In genomic region chr2:45771251-45771650, GRCh38 we compare ENCODE assay signal across 9 cellular contexts.
DNase-seq lines count a peak whose midpoint lies in the region; ATAC-seq and TF ChIP-seq lines count a peak whose summit lies in the region.
"Had no signal": no experiment of that assay in that cellular context is flagged by ENCODE, and none has a peak within 500 bp of the region (broad histone marks: within the 10 kb centered on the region; RNA-seq: fewer than 3 reads in every experiment).

No MANE protein-coding gene starts in this region.

- no peak for DNase-seq in HFFc6
- peak; percentile 62 for DNase-seq in SK-N-SH
- peak; percentile 74 for DNase-seq in left cardiac atrium
- DNase-seq in skeletal muscle cell (ENCODE audit: low read depth) = no peak
- DNase-seq in activated naive CD4-positive, alpha-beta T cell treated with anti-CD3 and anti-CD28 coated beads, Interleukin-2, amount 10 ng/mL, durations not matched to agents 7 days and 5 days = no peak
- no peak for DNase-seq in NCI-H526 treated with DMSO at 0.1 percent for 48 hours (lab: John Stamatoyannopoulos, UW)
- DNase-seq in GM10266 (ENCODE audit: extremely low spot score) = no peak

- TF ChIP-seq EP300 in SK-N-SH (IDR thresholded peaks at IDR 0.05; ENCODE audit: borderline replicate concordance in 1 of 2, low read depth in 1 of 2, low read length in 1 of 2) = no peak

- H3K27ac ChIP-seq in SK-N-SH (ENCODE audit: low read depth in 2 of 2, low read length in 1 of 2) = no peak overlapping the region; a peak in 1 of 4 replicates
- H3K27ac ChIP-seq: RWPE1 had no signal

- no peaks in the 10 kb centered on the region for H3K9me2 ChIP-seq in SK-N-SH

- H3K36me3 Mint-ChIP-seq in HFFc6 (ENCODE audit: low read depth) = no peaks in the 10 kb centered on the region
- no peaks in the 10 kb centered on the region for H3K36me3 Mint-ChIP-seq in activated naive CD4-positive, alpha-beta T cell treated with anti-CD3 and anti-CD28 coated beads, Interleukin-2, amount 10 ng/mL, durations not matched to agents 7 days and 5 days

- H4K20me1 ChIP-seq in SK-N-SH (ENCODE audit: insufficient read depth) = no peaks in the 10 kb centered on the region

- no peaks in the 10 kb centered on the region for H3K36me3 ChIP-seq in SK-N-SH (replicated peaks in 1 of 2; ENCODE audit: control insufficient read depth in 1 of 2, insufficient read depth in 2 of 2, low read length in 1 of 2)

- H3K4me1 Mint-ChIP-seq in HFFc6 (ENCODE audit: low read depth) = peaks cover 22% of the 10 kb centered on the region
- no peaks in the 10 kb centered on the region for H3K4me1 Mint-ChIP-seq in activated naive CD4-positive, alpha-beta T cell treated with anti-CD3 and anti-CD28 coated beads, Interleukin-2, amount 10 ng/mL, durations not matched to agents 7 days and 5 days

- no peak overlapping the region for H3K9ac ChIP-seq in SK-N-SH

- peak; percentile 92 to 94 for ATAC-seq in left cardiac atrium
- no peak for ATAC-seq in HG03280 (IDR thresholded peaks at IDR 0.05; ENCODE audit: unreplicated experiment)

- POLR2A ChIA-PET in SK-N-SH (lab: Yijun Ruan, JAX) = interaction anchor here (0.9 kb wide), 1 partner anchor 11 kb away, joined by 3 read pairs; no protein-coding TSS in a partner anchor

- H3K4me3 ChIP-seq in SK-N-SH (ENCODE audit: low read depth in 2 of 2, low read length in 1 of 2) (no peak overlapping the region), skeletal muscle cell (ENCODE audit: low read depth, low read length) (peak overlapping the region; percentile 2)

- H3K27me3 Mint-ChIP-seq in HFFc6 (ENCODE audit: insufficient read depth) = no peaks in the 10 kb centered on the region
- peaks cover 6% of the 10 kb centered on the region for H3K27me3 Mint-ChIP-seq in activated naive CD4-positive, alpha-beta T cell treated with anti-CD3 and anti-CD28 coated beads, Interleukin-2, amount 10 ng/mL, durations not matched to agents 7 days and 5 days

- H3K9me3 ChIP-seq in SK-N-SH = no peaks in the 10 kb centered on the region

- no peaks in the 10 kb centered on the region for H3K9me3 Mint-ChIP-seq in HFFc6
- H3K9me3 Mint-ChIP-seq in activated naive CD4-positive, alpha-beta T cell treated with anti-CD3 and anti-CD28 coated beads, Interleukin-2, amount 10 ng/mL, durations not matched to agents 7 days and 5 days = no peaks in the 10 kb centered on the region

- H2AFZ ChIP-seq in SK-N-SH (ENCODE audit: low read depth) = no peak overlapping the region

- TF ChIP-seq CTCF in HFFc6 (IDR thresholded peaks at IDR 0.05) = no peak
- TF ChIP-seq CTCF in SK-N-SH (IDR thresholded peaks at IDR 0.05) = no peak
- TF ChIP-seq CTCF in GM10266 (IDR thresholded peaks at IDR 0.05; ENCODE audit: control insufficient read depth, insufficient read depth, low read depth, missing control alignments) = no peak

- peak overlapping the region; percentile 77; the same call in 1 of the 2 replicates for H3K4me3 Mint-ChIP-seq in HFFc6
- no peak overlapping the region for H3K4me3 Mint-ChIP-seq in activated naive CD4-positive, alpha-beta T cell treated with anti-CD3 and anti-CD28 coated beads, Interleukin-2, amount 10 ng/mL, durations not matched to agents 7 days and 5 days

- CTCF ChIA-PET in SK-N-SH (lab: Yijun Ruan, JAX) = interaction anchor here (0.7 to 3.5 kb wide), 20 partner anchors 8 to 222 kb away, joined by 3 to 12 read pairs (median 4); partner anchors contain the start of gene PRKCE
- CTCF ChIA-PET in activated naive CD4-positive, alpha-beta T cell treated with anti-CD3 and anti-CD28 coated beads, Interleukin-2, amount 10 ng/mL, durations not matched to agents 7 days and 5 days (lab: Charles Lee) = interaction anchor here (0.6 to 1.4 kb wide), 3 partner anchors 7 to 118 kb away, joined by 3 read pairs; no protein-coding TSS in a partner anchor

- no peaks in the 10 kb centered on the region for H3F3A ChIP-seq in SK-N-SH (replicated peaks; ENCODE audit: insufficient read depth)

- WGBS in SK-N-SH (ENCODE audit: low lambda C conversion rate) = 78% methylated on average over 6 of the region's 10 CpGs

- peaks cover 0 to 53% of the 10 kb centered on the region in 2 experiments; a peak in 2 of 4 replicates for H3K4me1 ChIP-seq in SK-N-SH (ENCODE audit: control insufficient read depth in 1 of 2, insufficient read depth in 2 of 2, low read depth in 1 of 2, low read length in 1 of 2)

- H3K27ac Mint-ChIP-seq in HFFc6 = peak overlapping the region; percentile 71
- no peak overlapping the region for H3K27ac Mint-ChIP-seq in activated naive CD4-positive, alpha-beta T cell treated with anti-CD3 and anti-CD28 coated beads, Interleukin-2, amount 10 ng/mL, durations not matched to agents 7 days and 5 days

- TF ChIP-seq RAD21 in SK-N-SH (IDR thresholded peaks at IDR 0.05; ENCODE audit: low read length) = peak; percentile 48

- no peaks in the 10 kb centered on the region for H3K27me3 ChIP-seq in SK-N-SH (ENCODE audit: insufficient read depth)

- H3K4me2 ChIP-seq in SK-N-SH = no peak overlapping the region

- intact Hi-C loops in left cardiac atrium (cut with DNase I) = loop anchor here in 1 of 2 donors (5.0 kb wide), 1 partner anchor 119 kb away; the partner anchor contains the start of gene PRKCE

- no peaks in the 10 kb centered on the region for H3K79me2 ChIP-seq in SK-N-SH (ENCODE audit: insufficient read depth)

TF ChIP-seq in SK-N-SH, 30 proteins besides CTCF, POLR2A, EP300 and RAD21:
- TF ChIP-seq SIN3A (IDR thresholded peaks at IDR 0.05; ENCODE audit: borderline replicate concordance, low read depth, low read length) = no peak
- TF ChIP-seq NRF1 (IDR thresholded peaks at IDR 0.05; ENCODE audit: low read depth, low read length) = no peak
- TF ChIP-seq FOXM1 (IDR thresholded peaks at IDR 0.05; ENCODE audit: low read depth) = no peak
- TF ChIP-seq FOSL2 (IDR thresholded peaks at IDR 0.05; ENCODE audit: borderline replicate concordance, low read depth) = no peak
- TF ChIP-seq NFIC (IDR thresholded peaks at IDR 0.05; ENCODE audit: borderline replicate concordance) = no peak
- no peak for TF ChIP-seq USF2 (IDR thresholded peaks at IDR 0.05; ENCODE audit: borderline replicate concordance, low read depth, low read length)
- no peak for TF ChIP-seq TEAD4 (IDR thresholded peaks at IDR 0.05; ENCODE audit: borderline replicate concordance, insufficient read depth)

Comparison
In these comparisons a context has a peak if more than half of its experiments do, and no peak if none do; other contexts are left out.
1. DNase-seq: peak in SK-N-SH (single experiment) and left cardiac atrium (single experiment); none in HFFc6 (single experiment), skeletal muscle cell (single experiment), activated naive CD4-positive, alpha-beta T cell treated with anti-CD3 and anti-CD28 coated beads, Interleukin-2, amount 10 ng/mL, durations not matched to agents 7 days and 5 days (single experiment), NCI-H526 treated with DMSO at 0.1 percent for 48 hours (single experiment) and GM10266 (single experiment).